8 cellular contexts compared by ENCODE assay signal in the genomic region with DNA sequence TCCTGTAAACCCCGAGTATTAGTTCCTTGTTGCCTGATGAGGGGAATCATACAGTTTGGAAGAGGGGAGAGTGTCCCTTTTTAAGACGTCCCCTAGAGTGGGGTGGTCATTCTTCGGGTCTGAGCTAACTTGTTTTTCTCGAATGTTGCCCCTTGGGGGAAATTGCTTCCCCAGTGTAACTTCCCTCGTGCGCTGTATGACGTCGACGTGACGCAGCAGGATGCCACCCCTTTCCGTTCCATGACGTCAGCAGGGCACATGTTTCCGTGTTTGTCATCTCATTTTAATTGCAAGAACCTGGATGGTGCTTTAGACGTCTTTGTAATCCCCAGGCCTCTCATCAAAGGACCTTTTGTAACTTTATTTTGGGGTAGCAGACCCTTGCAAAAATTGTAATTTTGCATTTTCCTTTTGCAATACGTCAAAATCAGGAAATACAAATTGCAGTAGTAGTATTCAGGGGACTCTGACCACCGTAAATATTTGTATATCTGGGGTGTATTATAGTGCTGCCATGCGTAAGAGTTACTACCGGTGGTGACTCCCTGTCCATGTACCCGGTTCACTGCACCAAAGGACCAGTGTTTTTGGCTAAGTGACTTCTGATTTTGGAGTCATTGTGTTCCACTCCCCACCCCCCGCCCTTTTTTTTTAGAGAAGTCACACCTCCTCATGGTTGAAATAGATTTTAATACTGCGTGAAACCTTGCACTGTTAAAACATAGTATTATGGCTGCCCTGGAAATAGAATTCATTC. TPM values are rescaled to one million over a fixed set of nuclear protein-coding genes. Genes with fewer than 3 reads are reported as not detected.
DNase-seq lines count a peak whose midpoint lies in the region; ATAC-seq and TF ChIP-seq lines count a peak whose summit lies in the region.

No MANE protein-coding gene starts in this region.

- peak overlapping the region; percentile 96 to 98 (median 97) for H3K27ac ChIP-seq in upper lobe of left lung

- H3K4me3 Mint-ChIP-seq in CD14-positive monocyte, result peak overlapping the region; percentile 86 to 93

- H3K4me1 Mint-ChIP-seq in CD14-positive monocyte, result peaks cover 72% of the 10 kb centered on the region

- H3K4me1 ChIP-seq in upper lobe of left lung, result peaks cover 11 to 42% (median 26%) of the 10 kb centered on the region in 4 donors

- intact Hi-C loops in CD14-positive monocyte (cut with micrococcal nuclease) (loop anchor here (5.0 to 10.0 kb wide), 3 partner anchors 61 to 504 kb away; partner anchors contain the start of gene FOSL2 (in 2 of the 2)), Right ventricle myocardium superior (cut with DNase I) (no loop called here)

- TF ChIP-seq CTCF in CD14-positive monocyte (IDR thresholded peaks at IDR 0.05) (no peak), upper lobe of left lung (IDR thresholded peaks at IDR 0.05) (peak in 2 of 6 experiments; percentile 10 to 14)

- peak overlapping the region; percentile 100 for H3K27ac Mint-ChIP-seq in CD14-positive monocyte

- H3K36me3 Mint-ChIP-seq in CD14-positive monocyte, result peaks cover 14 to 22% of the 10 kb centered on the region in 2 donors

- H3K27me3 ChIP-seq in upper lobe of left lung, result no peaks in the 10 kb centered on the region

- peak overlapping the region; percentile 63 to 83 (median 78) for H3K4me3 ChIP-seq in upper lobe of left lung

- H3K36me3 ChIP-seq in upper lobe of left lung, result peaks cover 0 to 7% (median under 1%) of the 10 kb centered on the region in 4 donors

- H3K9me3 Mint-ChIP-seq in CD14-positive monocyte, result no peaks in the 10 kb centered on the region

- H3K27me3 Mint-ChIP-seq in CD14-positive monocyte (ENCODE audit: low read depth in 3 of 3), result peaks cover 0 to 4% (median 2%) of the 10 kb centered on the region in 3 donors

- DNase-seq in CD14-positive monocyte (ENCODE audit: low spot score), result peak; percentile 99
- DNase-seq in KBM-7, result peak; percentile 78
- DNase-seq in SW 1271 (lab: John Stamatoyannopoulos, UW), result peak; percentile 60 to 81
- DNase-seq in activated naive CD8-positive, alpha-beta T cell treated with anti-CD3 and anti-CD28 coated beads, Interleukin-2, amount 50 U/mL, for 16 hours (ENCODE audit: low read depth, low spot score), result peak; percentile 69
- DNase-seq in Right ventricle myocardium superior, result peak; percentile 86
- DNase-seq in pons (ENCODE audit: low spot score), result peak; percentile 78
- DNase-seq in upper lobe of left lung, result peak; percentile 79 to 85

- in situ Hi-C loops in KBM-7 (cut with MboI; ENCODE audit: low pct_unique_long_range_greater_than_20kb, low sequenced_read_pairs), result no loop called here

- TF ChIP-seq EP300 in upper lobe of left lung (IDR thresholded peaks at IDR 0.05), result peak; percentile 81 to 96 (median 95)

- H3K9me3 ChIP-seq in upper lobe of left lung, result no peaks in the 10 kb centered on the region

- 26 to 28% methylated on average over 21 of the region's 21 CpGs for WGBS in upper lobe of left lung, 2 donors

- ATAC-seq in GM21390 (IDR thresholded peaks at IDR 0.05; ENCODE audit: unreplicated experiment), result peak; percentile 15
- ATAC-seq in Right ventricle myocardium superior (ENCODE audit: poor library complexity), result peak; percentile 32
- ATAC-seq in upper lobe of left lung (ENCODE audit: low FRiP score in 2 of 2), result peak; percentile 61 to 73

- TF ChIP-seq POLR2A in upper lobe of left lung (IDR thresholded peaks at IDR 0.05), result no peak

RNA-seq across cellular contexts. Expression of gene BABAM2, which starts 0.7 kb away (rescaled TPM):
- 10 to 100 TPM; 49.3 to 52.8 TPM for polyA plus RNA-seq in CD14-positive monocyte
- 51.3 TPM for total RNA-seq in Right ventricle myocardium superior
- total RNA-seq in upper lobe of left lung, result 10 to 100 TPM; 23.0 to 44.0 (median 38.2) TPM

RNA-seq across cellular contexts. Expression of gene RBKS, which starts 1.1 kb away (rescaled TPM):
- polyA plus RNA-seq in CD14-positive monocyte, result 1 to 10 TPM; 3.9 to 4.3 TPM
- total RNA-seq in Right ventricle myocardium superior (4.2 TPM), upper lobe of left lung (1 to 10 TPM; 2.9 to 5.4 (median 3.2) TPM)

Comparison
In these comparisons a context has a peak if more than half of its experiments do, and no peak if none do; other contexts are left out.
1. Peak in every context shown above with its lines: DNase-seq, ATAC-seq, H3K4me3 ChIP-seq and H3K27ac ChIP-seq.
2. ATAC-seq: peak in every context shown above with its lines; median percentile 67 in upper lobe of left lung; 32 in Right ventricle myocardium superior; 15 in GM21390.